Comparison of ENCODE assay signal across 1 cellular context in genomic region chr2:235924675-235925063, GRCh38.
TF ChIP-seq lines count a peak whose summit lies in the region.

No MANE protein-coding gene starts in this region.

TF ChIP-seq in GM12878, 131 proteins besides CTCF, POLR2A, EP300 and RAD21 (continued from another document):
- TF ChIP-seq EZH2 (IDR thresholded peaks at IDR 0.05; ENCODE audit: borderline replicate concordance, control insufficient read depth, low read depth, low read length) (no peak), NFIC (IDR thresholded peaks at IDR 0.05; ENCODE audit: low read depth, low read length) (no peak), SP1 (IDR thresholded peaks at IDR 0.05; ENCODE audit: low read depth, low read length) (no peak), BHLHE40 (IDR thresholded peaks at IDR 0.05; ENCODE audit: borderline replicate concordance in 1 of 2, low read depth in 2 of 2, low read length in 1 of 2) (no peak), YBX1 (IDR thresholded peaks at IDR 0.05) (no peak), MLLT1 (IDR thresholded peaks at IDR 0.05) (no peak), LARP7 (IDR thresholded peaks at IDR 0.05) (no peak), ELK1 (IDR thresholded peaks at IDR 0.05; ENCODE audit: low read depth, low read length) (no peak), POLR2AphosphoS2 (IDR thresholded peaks at IDR 0.05; ENCODE audit: low read depth, low read length) (no peak), CBFB (IDR thresholded peaks at IDR 0.05; ENCODE audit: low read depth) (no peak)
